In the genomic region with DNA sequence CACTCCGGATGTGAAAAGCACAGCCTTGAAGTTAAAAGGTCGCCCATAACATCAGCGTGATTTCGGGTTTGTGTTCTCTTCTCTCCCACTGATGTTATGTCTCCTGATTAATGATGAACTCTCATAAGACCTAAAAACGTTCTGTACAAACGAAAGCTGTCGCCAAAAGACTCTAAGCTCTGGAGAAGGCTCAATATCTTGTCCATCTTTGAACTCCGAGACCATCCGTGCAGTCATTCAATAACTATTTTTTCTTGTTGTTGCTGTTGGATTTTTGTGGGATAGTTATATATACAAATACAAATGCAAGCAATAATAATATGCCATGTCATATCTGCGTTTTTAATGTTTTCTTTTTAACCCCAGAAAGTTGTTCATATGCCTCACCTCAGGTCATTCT, we compare ENCODE assay signal across 1 cellular context.
TF ChIP-seq lines count a peak whose summit lies in the region.

No MANE protein-coding gene starts in this region.

TF ChIP-seq in endothelial cell of umbilical vein, 7 proteins besides CTCF, POLR2A, EP300 and RAD21:
- TF ChIP-seq EZH2 (IDR thresholded peaks at IDR 0.05; ENCODE audit: borderline replicate concordance, low read depth, low read length, severe bottlenecking) (no peak), FOS (IDR thresholded peaks at IDR 0.05; ENCODE audit: borderline replicate concordance, insufficient read depth, low read length) (no peak), GATA2 (IDR thresholded peaks at IDR 0.05; ENCODE audit: insufficient read depth, insufficient read length, low read depth, low read length) (no peak), JUN (IDR thresholded peaks at IDR 0.05; ENCODE audit: borderline replicate concordance, insufficient read depth, insufficient read length, low read depth) (no peak), MYC (IDR thresholded peaks at IDR 0.05; ENCODE audit: low read depth, low read length) (no peak), POLR2AphosphoS5 (IDR thresholded peaks at IDR 0.05; ENCODE audit: insufficient read depth, low read depth, low read length) (no peak)
- TF ChIP-seq, protein P1, sequence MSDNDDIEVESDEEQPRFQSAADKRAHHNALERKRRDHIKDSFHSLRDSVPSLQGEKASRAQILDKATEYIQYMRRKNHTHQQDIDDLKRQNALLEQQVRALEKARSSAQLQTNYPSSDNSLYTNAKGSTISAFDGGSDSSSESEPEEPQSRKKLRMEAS (IDR thresholded peaks at IDR 0.05; ENCODE audit: insufficient read depth, insufficient read length) = no peak
